In genomic region chr5:157561105-157561504, GRCh38 we compare ENCODE assay signal across 15 cellular contexts. TPM values are rescaled to one million over a fixed set of nuclear protein-coding genes. Genes with fewer than 3 reads are reported as not detected.
DNase-seq lines count a peak whose midpoint lies in the region; ATAC-seq and TF ChIP-seq lines count a peak whose summit lies in the region.
"Had no signal": no experiment of that assay in that cellular context is flagged by ENCODE, and none has a peak within 500 bp of the region (broad histone marks: within the 10 kb centered on the region; RNA-seq: fewer than 3 reads in every experiment).

No MANE protein-coding gene starts in this region.

- intact Hi-C loops in HCT116 (cut with micrococcal nuclease): no loop called here

- TSS peak; percentile 9 for BruUV-seq in HCT116 (replicated peaks; lab: Mats Ljungman, UMichigan)

- no peak overlapping the region for H3K27ac Mint-ChIP-seq in activated T-cell treated with anti-CD3 and anti-CD28 coated beads, Interleukin-2, amount 50 U/mL, for 72 hours

- H3K4me3 Mint-ChIP-seq in activated T-cell treated with anti-CD3 and anti-CD28 coated beads, Interleukin-2, amount 50 U/mL, for 72 hours: no peak overlapping the region

- peaks cover 19% of the 10 kb centered on the region for H3K4me1 Mint-ChIP-seq in activated T-cell treated with anti-CD3 and anti-CD28 coated beads, Interleukin-2, amount 50 U/mL, for 72 hours (ENCODE audit: low read depth)

- H3K9me2 ChIP-seq in HCT116 (ENCODE audit: insufficient read depth): no peaks in the 10 kb centered on the region

- in situ Hi-C loops in brain microvascular endothelial cell (cut with HindIII; ENCODE audit: low pct_ligation_motif_present, low sequenced_read_pairs): no loop called here

- H2AFZ ChIP-seq in HCT116 (ENCODE audit: low read depth, low read length, poor library complexity, severe bottlenecking): no peak overlapping the region

- H3K9me3 Mint-ChIP-seq in activated T-cell treated with anti-CD3 and anti-CD28 coated beads, Interleukin-2, amount 50 U/mL, for 72 hours: no peaks in the 10 kb centered on the region

- no peak for ATAC-seq in HCT116
- no peak for ATAC-seq in activated T-cell treated with anti-CD3 and anti-CD28 coated beads, Interleukin-2, amount 50 U/mL, for 72 hours (replicated peaks in 1 of 2)
- ATAC-seq: esophagus mucosa, left lung, pancreas had no signal

- H3K36me3 Mint-ChIP-seq in activated T-cell treated with anti-CD3 and anti-CD28 coated beads, Interleukin-2, amount 50 U/mL, for 72 hours (ENCODE audit: insufficient read depth in 2 of 2): peaks cover 5 to 13% of the 10 kb centered on the region in 2 donors

- DNase-seq in HCT116 (ENCODE audit: low read depth, low spot score) (no peak), brain microvascular endothelial cell (no peak), right atrium auricular region (ENCODE audit: low spot score) (no peak), OCI-M1 (lab: John Stamatoyannopoulos, UW) (no peak), NCI-H2171 (lab: John Stamatoyannopoulos, UW) (no peak), cerebellar nuclear complex (lab: John Stamatoyannopoulos, UW) (no peak)
- no peak for DNase-seq in activated T-cell treated with anti-CD3 and anti-CD28 coated beads, Interleukin-2, amount 50 U/mL, for 72 hours
- DNase-seq: activated naive CD4-positive, alpha-beta T cell treated with anti-CD3 and anti-CD28 coated beads, Interleukin-2, amount 50 U/mL, for 16 hours; DMS53; left lung; pancreas; upper lobe of left lung; WERI-Rb-1 had no signal

- POLR2A ChIA-PET in HCT116 (lab: Charles Lee): no interaction called here

- no peak for TF ChIP-seq POLR2A in HCT116 (IDR thresholded peaks at IDR 0.05; ENCODE audit: borderline replicate concordance, extremely low read depth, insufficient read depth, insufficient read length)

- H3K9ac ChIP-seq in HCT116 (ENCODE audit: low read length) (no peak overlapping the region), skeletal muscle tissue (ENCODE audit: low read depth in 1 of 3, low read length in 3 of 3) (peak overlapping the region; percentile 11 to 55 (median 27))

- H3K4me3 ChIP-seq in HCT116 (replicated peaks in 1 of 2; ENCODE audit: low read depth in 1 of 2, low read length in 2 of 2): no peak overlapping the region
- H3K4me3 ChIP-seq in brain microvascular endothelial cell (ENCODE audit: low read depth, low read length): no peak overlapping the region
- H3K4me3 ChIP-seq in right atrium auricular region: no peak overlapping the region
- H3K4me3 ChIP-seq in skeletal muscle tissue (ENCODE audit: low read length in 3 of 3): peak overlapping the region in 2 of 3 donors; percentile 36 to 44
- H3K4me3 ChIP-seq: left lung, pancreas, upper lobe of left lung had no signal

- no peak overlapping the region for H3K4me2 ChIP-seq in HCT116 (ENCODE audit: low read length)

- TF ChIP-seq CTCF in HCT116 (IDR thresholded peaks at IDR 0.05 in 2 of 3, conservative IDR thresholded peaks at IDR 0.05 in 1 of 3; ENCODE audit: borderline replicate concordance in 1 of 3, insufficient read depth in 1 of 3, low read depth in 2 of 3, low read length in 2 of 3) (no peak), brain microvascular endothelial cell (IDR thresholded peaks at IDR 0.05; ENCODE audit: low read depth, low read length, missing control alignments) (no peak), right atrium auricular region (IDR thresholded peaks at IDR 0.05) (no peak)

- peaks cover 68% of the 10 kb centered on the region for H3K79me2 ChIP-seq in HCT116 (ENCODE audit: insufficient read depth, low read length)

- H3K4me1 ChIP-seq in HCT116 (ENCODE audit: control insufficient read depth in 1 of 2, insufficient read depth in 2 of 2, low read length in 2 of 2): peaks cover 16 to 56% of the 10 kb centered on the region in 2 experiments
- H3K4me1 ChIP-seq in right atrium auricular region: peaks cover 0 to 61% of the 10 kb centered on the region in 2 donors
- H3K4me1 ChIP-seq in skeletal muscle tissue (ENCODE audit: control insufficient read depth in 3 of 3, insufficient read depth in 3 of 3, low read length in 3 of 3): peaks cover 52 to 66% (median 65%) of the 10 kb centered on the region in 3 donors
- H3K4me1 ChIP-seq: pancreas had no signal

- no peaks in the 10 kb centered on the region for H3K27me3 ChIP-seq in HCT116 (ENCODE audit: insufficient read depth, low read length)
- no peaks in the 10 kb centered on the region for H3K27me3 ChIP-seq in brain microvascular endothelial cell (replicated peaks)
- H3K27me3 ChIP-seq in right atrium auricular region: no peaks in the 10 kb centered on the region
- no peaks in the 10 kb centered on the region for H3K27me3 ChIP-seq in skeletal muscle tissue (ENCODE audit: control insufficient read depth in 3 of 3, insufficient read depth in 3 of 3, low read length in 3 of 3)
- H3K27me3 ChIP-seq: left lung, pancreas, upper lobe of left lung had no signal

- H3K27me3 Mint-ChIP-seq in activated T-cell treated with anti-CD3 and anti-CD28 coated beads, Interleukin-2, amount 50 U/mL, for 72 hours (ENCODE audit: low read depth): no peaks in the 10 kb centered on the region

- RAD21 ChIA-PET in HCT116 (lab: Charles Lee; ENCODE audit: low non-redundant PET in 1 of 2, low total read pairs in 2 of 2, uncharacterized antibody in 2 of 2, unreplicated experiment in 2 of 2): no interaction called here

- H4K20me1 ChIP-seq in HCT116 (ENCODE audit: insufficient read depth): no peaks in the 10 kb centered on the region

- no peak for TF ChIP-seq RAD21 in HCT116 (IDR thresholded peaks at IDR 0.05; ENCODE audit: low read depth)

- H3K9me3 ChIP-seq in HCT116 (ENCODE audit: control insufficient read depth in 1 of 2, insufficient read depth in 1 of 2, low read depth in 1 of 2, low read length in 2 of 2): no peaks in the 10 kb centered on the region
- no peaks in the 10 kb centered on the region for H3K9me3 ChIP-seq in right atrium auricular region
- no peaks in the 10 kb centered on the region for H3K9me3 ChIP-seq in skeletal muscle tissue (ENCODE audit: control insufficient read depth in 3 of 3, low read length in 3 of 3)
- H3K9me3 ChIP-seq: left lung, pancreas, upper lobe of left lung had no signal

- H3K27ac ChIP-seq in HCT116 (ENCODE audit: low read depth, low read length): no peak overlapping the region
- peak overlapping the region; percentile 71 for H3K27ac ChIP-seq in brain microvascular endothelial cell
- peak overlapping the region; percentile 81 to 94 for H3K27ac ChIP-seq in right atrium auricular region
- peak overlapping the region; percentile 26 for H3K27ac ChIP-seq in skeletal muscle tissue (ENCODE audit: low read depth, low read length)
- H3K27ac ChIP-seq: left lung, pancreas, WERI-Rb-1 had no signal

- H3K36me3 ChIP-seq in HCT116 (ENCODE audit: control insufficient read depth in 1 of 2, insufficient read depth in 2 of 2, low read length in 2 of 2) (peaks cover 18 to 30% of the 10 kb centered on the region in 2 experiments; a peak in 3 of 4 replicates), brain microvascular endothelial cell (replicated peaks) (peaks cover 78% of the 10 kb centered on the region), right atrium auricular region (peaks cover 8% of the 10 kb centered on the region), skeletal muscle tissue (ENCODE audit: control insufficient read depth in 3 of 3, insufficient read depth in 3 of 3, low read length in 3 of 3) (no peaks in the 10 kb centered on the region)
- H3K36me3 ChIP-seq: pancreas, upper lobe of left lung, WERI-Rb-1 had no signal

- CTCF ChIA-PET in HCT116 (lab: Charles Lee): no interaction called here

TF ChIP-seq in HCT116, 20 proteins besides CTCF, POLR2A, EP300 and RAD21:
- TF ChIP-seq ZNF274 (IDR thresholded peaks at IDR 0.05; ENCODE audit: low read depth, low read length) (no peak), MAX (IDR thresholded peaks at IDR 0.05) (no peak), TCF7L2 (IDR thresholded peaks at IDR 0.05; ENCODE audit: borderline replicate concordance, extremely low read depth, insufficient read depth, insufficient read length) (no peak), SP1 (IDR thresholded peaks at IDR 0.05; ENCODE audit: low read depth) (no peak), SRF (IDR thresholded peaks at IDR 0.05; ENCODE audit: low read depth) (no peak), ELF1 (IDR thresholded peaks at IDR 0.05; ENCODE audit: borderline replicate concordance, low read depth) (no peak), FOSL1 (IDR thresholded peaks at IDR 0.05; ENCODE audit: low read depth) (no peak), JUND (IDR thresholded peaks at IDR 0.05) (no peak), CEBPB (IDR thresholded peaks at IDR 0.05; ENCODE audit: low read depth) (no peak), YY1 (IDR thresholded peaks at IDR 0.05; ENCODE audit: extremely low read depth, insufficient replicate concordance, low read depth, low read length) (no peak), POLR2AphosphoS5 (IDR thresholded peaks at IDR 0.05; ENCODE audit: low read depth, low read length) (no peak), ZFX (IDR thresholded peaks at IDR 0.05) (no peak), EGR1 (IDR thresholded peaks at IDR 0.05; ENCODE audit: low read depth) (no peak)

RNA-seq across cellular contexts. Expression of gene ADAM19, which starts 14.5 kb away (rescaled TPM):
- total RNA-seq in HCT116 (2021; ENCODE audit: unreplicated experiment) (77.3 TPM), right atrium auricular region (10 to 100 TPM; 13.1 to 49.5 TPM), skeletal muscle tissue (14.1 TPM)
- polyA plus RNA-seq in HCT116 (2012): 56.0 and 74.0 TPM in 2 replicates
- total RNA-seq in activated T-cell treated with anti-CD3 and anti-CD28 coated beads, Interleukin-2, amount 50 U/mL, for 72 hours: 100 to 1,000 TPM in 1 of 2 donors, 10 to 100 TPM in 1; 50.2 to 127 TPM

Comparison
In these comparisons a context has a peak if more than half of its experiments do, and no peak if none do; other contexts are left out.
1. H3K4me3 ChIP-seq: peak in skeletal muscle tissue (2 of 3); none in HCT116 (0 of 2), brain microvascular endothelial cell (single experiment) and right atrium auricular region (0 of 2).